ENCODE assay signal across 11 cellular contexts in the genomic region with DNA sequence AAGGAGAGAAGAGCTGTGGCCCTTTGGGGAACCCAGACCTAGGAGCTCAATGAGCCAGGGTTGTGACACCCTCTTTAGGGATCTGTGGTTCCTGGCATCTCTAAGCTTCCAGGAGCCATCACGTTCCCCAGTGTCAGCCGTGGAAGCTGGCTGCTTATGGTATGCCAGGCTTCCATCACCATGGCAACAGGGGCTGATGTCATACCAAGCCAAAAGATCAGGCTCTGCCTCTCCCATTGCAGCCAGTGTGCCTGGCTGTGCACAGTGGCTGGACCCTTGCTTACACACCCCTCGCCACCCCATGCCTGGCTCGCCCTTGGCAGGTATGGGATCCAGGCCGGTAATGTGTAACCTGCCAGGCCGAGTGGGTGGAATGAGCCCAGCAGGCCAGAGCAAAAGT.
DNase-seq lines count a peak whose midpoint lies in the region; ATAC-seq and TF ChIP-seq lines count a peak whose summit lies in the region.
"Had no signal": no experiment of that assay in that cellular context is flagged by ENCODE, and none has a peak within 500 bp of the region (broad histone marks: within the 10 kb centered on the region; RNA-seq: fewer than 3 reads in every experiment).

No MANE protein-coding gene starts in this region.

- H3K27me3 ChIP-seq in BE2C (no peaks in the 10 kb centered on the region), left lung (no peaks in the 10 kb centered on the region)

- ATAC-seq in left lung (peak; percentile 21), HG02623 (IDR thresholded peaks at IDR 0.05; ENCODE audit: unreplicated experiment) (no peak)

- H3K27ac ChIP-seq in HEK293 (ENCODE audit: extremely low read depth, low read depth, low read length) (no peak overlapping the region), left lung (no peak overlapping the region)

- H3K36me3 Mint-ChIP-seq in dendritic cell treated with granulocyte-macrophage colony-stimulating factor and Interleukin-4, amounts not matched to agents 40 ng/mL and 50 ng/mL, for 4 days (ENCODE audit: low read depth): no peaks in the 10 kb centered on the region

- no peak for TF ChIP-seq CTCF in BE2C (IDR thresholded peaks at IDR 0.05; ENCODE audit: low read depth, low read length)
- TF ChIP-seq CTCF in HEK293 (tag by site-specific recombination; IDR thresholded peaks at IDR 0.05): no peak
- no peak for TF ChIP-seq CTCF in left lung (IDR thresholded peaks at IDR 0.05)

- H3K4me3 Mint-ChIP-seq in dendritic cell treated with granulocyte-macrophage colony-stimulating factor and Interleukin-4, amounts not matched to agents 40 ng/mL and 50 ng/mL, for 4 days: no peak overlapping the region
- H3K4me3 Mint-ChIP-seq: naive B cell had no signal

- no peaks in the 10 kb centered on the region for H3K9me3 Mint-ChIP-seq in dendritic cell treated with granulocyte-macrophage colony-stimulating factor and Interleukin-4, amounts not matched to agents 40 ng/mL and 50 ng/mL, for 4 days
- H3K9me3 Mint-ChIP-seq: naive B cell had no signal

- no peaks in the 10 kb centered on the region for H3K36me3 ChIP-seq in BE2C
- no peaks in the 10 kb centered on the region for H3K36me3 ChIP-seq in HEK293 (ENCODE audit: control insufficient read depth in 2 of 2, insufficient read depth in 1 of 2, low read length in 2 of 2)
- no peaks in the 10 kb centered on the region for H3K36me3 ChIP-seq in left lung

- H3K4me3 ChIP-seq in BE2C (ENCODE audit: low read depth, low read length): no peak overlapping the region
- no peak overlapping the region for H3K4me3 ChIP-seq in HEK293 (ENCODE audit: low read depth, low read length)
- H3K4me3 ChIP-seq in left lung: no peak overlapping the region

- peak overlapping the region; percentile 47 for H3K27ac Mint-ChIP-seq in dendritic cell treated with granulocyte-macrophage colony-stimulating factor and Interleukin-4, amounts not matched to agents 40 ng/mL and 50 ng/mL, for 4 days
- H3K27ac Mint-ChIP-seq: naive B cell had no signal

- H3K4me1 Mint-ChIP-seq in dendritic cell treated with granulocyte-macrophage colony-stimulating factor and Interleukin-4, amounts not matched to agents 40 ng/mL and 50 ng/mL, for 4 days (ENCODE audit: low read depth): peaks cover 27% of the 10 kb centered on the region

- no peaks in the 10 kb centered on the region for H3K9me3 ChIP-seq in BE2C
- H3K9me3 ChIP-seq in HEK293 (ENCODE audit: control insufficient read depth, insufficient read depth, low read depth, low read length): no peaks in the 10 kb centered on the region
- no peaks in the 10 kb centered on the region for H3K9me3 ChIP-seq in left lung

- CTCF ChIA-PET in HEK293 (lab: Yijun Ruan, JAX): interaction anchor here (1.0 to 1.4 kb wide), 3 partner anchors 12 to 183 kb away, joined by 4 to 7 read pairs (median 5); no protein-coding TSS in a partner anchor

- intact Hi-C loops in dendritic cell treated with granulocyte-macrophage colony-stimulating factor and Interleukin-4, amounts not matched to agents 40 ng/mL and 50 ng/mL, for 4 days (cut with micrococcal nuclease): no loop called here
- intact Hi-C loops in left lung (cut with DNase I): no loop called here

- no peaks in the 10 kb centered on the region for H3K27me3 Mint-ChIP-seq in dendritic cell treated with granulocyte-macrophage colony-stimulating factor and Interleukin-4, amounts not matched to agents 40 ng/mL and 50 ng/mL, for 4 days
- H3K27me3 Mint-ChIP-seq: naive B cell had no signal

- POLR2A ChIA-PET in HEK293 (lab: Yijun Ruan, JAX): interaction anchor here (0.6 kb wide), 1 partner anchor 11 kb away, joined by 9 read pairs; no protein-coding TSS in a partner anchor

- peak; percentile 60 for DNase-seq in BE2C
- no peak for DNase-seq in left lung
- no peak for DNase-seq in NCI-H524 treated with DMSO at 0.1 percent for 48 hours (lab: John Stamatoyannopoulos, UW)
- DNase-seq in effector CD4-positive, alpha-beta T cell: no peak
- DNase-seq in activated CD4-positive, alpha-beta T cell treated with anti-CD3 and anti-CD28 coated beads, Interleukin-2, amount 50 U/mL, for 4 hours: no peak
- DNase-seq: activated CD8-positive, alpha-beta memory T cell treated with anti-CD3 and anti-CD28 coated beads for 24 hours; naive B cell; T-helper 1 cell had no signal

- H3K4me1 ChIP-seq in BE2C: peaks cover 3% of the 10 kb centered on the region; the same call in 1 of the 2 replicates
- H3K4me1 ChIP-seq in HEK293 (ENCODE audit: control insufficient read depth, insufficient read depth, low read length): peaks cover 2% of the 10 kb centered on the region
- H3K4me1 ChIP-seq in left lung: peaks cover 0 to 37% of the 10 kb centered on the region in 2 donors

TF ChIP-seq in HEK293, 187 proteins besides CTCF, POLR2A, EP300 and RAD21 (continues in another document):
- TF ChIP-seq ZNF629 (tag by site-specific recombination; IDR thresholded peaks at IDR 0.05): 0 out of 2 replicates have a peak, but pooled peaks have one; percentile 31
- TF ChIP-seq ZNF561 (tag by site-specific recombination; IDR thresholded peaks at IDR 0.05; ENCODE audit: borderline replicate concordance): no peak
- TF ChIP-seq GLIS2 (tag by site-specific recombination; IDR thresholded peaks at IDR 0.05): no peak
- TF ChIP-seq ZIC2 (tag by site-specific recombination; IDR thresholded peaks at IDR 0.05): no peak
- no peak for TF ChIP-seq ZNF341 (tag by site-specific recombination; IDR thresholded peaks at IDR 0.05; ENCODE audit: low read depth)
- TF ChIP-seq, protein P1, sequence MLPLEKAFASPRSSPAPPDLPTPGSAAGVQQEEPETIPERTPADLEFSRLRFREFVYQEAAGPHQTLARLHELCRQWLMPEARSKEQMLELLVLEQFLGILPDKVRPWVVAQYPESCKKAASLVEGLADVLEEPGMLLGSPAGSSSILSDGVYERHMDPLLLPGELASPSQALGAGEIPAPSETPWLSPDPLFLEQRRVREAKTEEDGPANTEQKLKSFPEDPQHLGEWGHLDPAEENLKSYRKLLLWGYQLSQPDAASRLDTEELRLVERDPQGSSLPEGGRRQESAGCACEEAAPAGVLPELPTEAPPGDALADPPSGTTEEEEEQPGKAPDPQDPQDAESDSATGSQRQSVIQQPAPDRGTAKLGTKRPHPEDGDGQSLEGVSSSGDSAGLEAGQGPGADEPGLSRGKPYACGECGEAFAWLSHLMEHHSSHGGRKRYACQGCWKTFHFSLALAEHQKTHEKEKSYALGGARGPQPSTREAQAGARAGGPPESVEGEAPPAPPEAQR (tag by site-specific recombination; IDR thresholded peaks at IDR 0.05): no peak
- no peak for TF ChIP-seq IKZF3 (tag by site-specific recombination; IDR thresholded peaks at IDR 0.05)
- TF ChIP-seq ZNF174 (tag by site-specific recombination; IDR thresholded peaks at IDR 0.05): no peak
- TF ChIP-seq, protein P2, sequence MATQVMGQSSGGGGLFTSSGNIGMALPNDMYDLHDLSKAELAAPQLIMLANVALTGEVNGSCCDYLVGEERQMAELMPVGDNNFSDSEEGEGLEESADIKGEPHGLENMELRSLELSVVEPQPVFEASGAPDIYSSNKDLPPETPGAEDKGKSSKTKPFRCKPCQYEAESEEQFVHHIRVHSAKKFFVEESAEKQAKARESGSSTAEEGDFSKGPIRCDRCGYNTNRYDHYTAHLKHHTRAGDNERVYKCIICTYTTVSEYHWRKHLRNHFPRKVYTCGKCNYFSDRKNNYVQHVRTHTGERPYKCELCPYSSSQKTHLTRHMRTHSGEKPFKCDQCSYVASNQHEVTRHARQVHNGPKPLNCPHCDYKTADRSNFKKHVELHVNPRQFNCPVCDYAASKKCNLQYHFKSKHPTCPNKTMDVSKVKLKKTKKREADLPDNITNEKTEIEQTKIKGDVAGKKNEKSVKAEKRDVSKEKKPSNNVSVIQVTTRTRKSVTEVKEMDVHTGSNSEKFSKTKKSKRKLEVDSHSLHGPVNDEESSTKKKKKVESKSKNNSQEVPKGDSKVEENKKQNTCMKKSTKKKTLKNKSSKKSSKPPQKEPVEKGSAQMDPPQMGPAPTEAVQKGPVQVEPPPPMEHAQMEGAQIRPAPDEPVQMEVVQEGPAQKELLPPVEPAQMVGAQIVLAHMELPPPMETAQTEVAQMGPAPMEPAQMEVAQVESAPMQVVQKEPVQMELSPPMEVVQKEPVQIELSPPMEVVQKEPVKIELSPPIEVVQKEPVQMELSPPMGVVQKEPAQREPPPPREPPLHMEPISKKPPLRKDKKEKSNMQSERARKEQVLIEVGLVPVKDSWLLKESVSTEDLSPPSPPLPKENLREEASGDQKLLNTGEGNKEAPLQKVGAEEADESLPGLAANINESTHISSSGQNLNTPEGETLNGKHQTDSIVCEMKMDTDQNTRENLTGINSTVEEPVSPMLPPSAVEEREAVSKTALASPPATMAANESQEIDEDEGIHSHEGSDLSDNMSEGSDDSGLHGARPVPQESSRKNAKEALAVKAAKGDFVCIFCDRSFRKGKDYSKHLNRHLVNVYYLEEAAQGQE (tag by site-specific recombination; IDR thresholded peaks at IDR 0.05): no peak
- TF ChIP-seq, protein P3, sequence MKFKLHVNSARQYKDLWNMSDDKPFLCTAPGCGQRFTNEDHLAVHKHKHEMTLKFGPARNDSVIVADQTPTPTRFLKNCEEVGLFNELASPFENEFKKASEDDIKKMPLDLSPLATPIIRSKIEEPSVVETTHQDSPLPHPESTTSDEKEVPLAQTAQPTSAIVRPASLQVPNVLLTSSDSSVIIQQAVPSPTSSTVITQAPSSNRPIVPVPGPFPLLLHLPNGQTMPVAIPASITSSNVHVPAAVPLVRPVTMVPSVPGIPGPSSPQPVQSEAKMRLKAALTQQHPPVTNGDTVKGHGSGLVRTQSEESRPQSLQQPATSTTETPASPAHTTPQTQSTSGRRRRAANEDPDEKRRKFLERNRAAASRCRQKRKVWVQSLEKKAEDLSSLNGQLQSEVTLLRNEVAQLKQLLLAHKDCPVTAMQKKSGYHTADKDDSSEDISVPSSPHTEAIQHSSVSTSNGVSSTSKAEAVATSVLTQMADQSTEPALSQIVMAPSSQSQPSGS (tag by site-specific recombination; IDR thresholded peaks at IDR 0.05; ENCODE audit: low read depth): no peak
- peak; percentile 60 for TF ChIP-seq ZBTB17 (tag by site-specific recombination; IDR thresholded peaks at IDR 0.05)
- no peak for TF ChIP-seq PRDM1 (tag by site-specific recombination; IDR thresholded peaks at IDR 0.05)
- TF ChIP-seq, protein P4, sequence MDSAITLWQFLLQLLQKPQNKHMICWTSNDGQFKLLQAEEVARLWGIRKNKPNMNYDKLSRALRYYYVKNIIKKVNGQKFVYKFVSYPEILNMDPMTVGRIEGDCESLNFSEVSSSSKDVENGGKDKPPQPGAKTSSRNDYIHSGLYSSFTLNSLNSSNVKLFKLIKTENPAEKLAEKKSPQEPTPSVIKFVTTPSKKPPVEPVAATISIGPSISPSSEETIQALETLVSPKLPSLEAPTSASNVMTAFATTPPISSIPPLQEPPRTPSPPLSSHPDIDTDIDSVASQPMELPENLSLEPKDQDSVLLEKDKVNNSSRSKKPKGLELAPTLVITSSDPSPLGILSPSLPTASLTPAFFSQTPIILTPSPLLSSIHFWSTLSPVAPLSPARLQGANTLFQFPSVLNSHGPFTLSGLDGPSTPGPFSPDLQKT (IDR thresholded peaks at IDR 0.05; ENCODE audit: borderline replicate concordance, low read depth, low read length): no peak
- no peak for TF ChIP-seq ZNF654 (tag by site-specific recombination; IDR thresholded peaks at IDR 0.05; ENCODE audit: low read depth)
